ENCODE assay signal across 12 cellular contexts in genomic region chr3:172752651-172753050, GRCh38. TPM values are rescaled to one million over a fixed set of nuclear protein-coding genes. Genes with fewer than 3 reads are reported as not detected.
DNase-seq lines count a peak whose midpoint lies in the region; ATAC-seq and TF ChIP-seq lines count a peak whose summit lies in the region.
"Had no signal": no experiment of that assay in that cellular context is flagged by ENCODE, and none has a peak within 500 bp of the region (broad histone marks: within the 10 kb centered on the region; RNA-seq: fewer than 3 reads in every experiment).

No MANE protein-coding gene starts in this region.

- H3K4me1 Mint-ChIP-seq in activated naive CD8-positive, alpha-beta T cell (ENCODE audit: low read depth): peaks cover 12% of the 10 kb centered on the region
- peaks cover 21% of the 10 kb centered on the region for H3K4me1 Mint-ChIP-seq in neural progenitor cell

- H3F3A ChIP-seq in neural progenitor cell (ENCODE audit: low read depth): no peaks in the 10 kb centered on the region

- H3K27ac ChIP-seq in DND-41 (ENCODE audit: low read length): peak overlapping the region; percentile 59
- no peak overlapping the region for H3K27ac ChIP-seq in Karpas-422 (ENCODE audit: low read length)
- H3K27ac ChIP-seq in neural progenitor cell: no peak overlapping the region
- no peak overlapping the region for H3K27ac ChIP-seq in RWPE1
- H3K27ac ChIP-seq: skin epidermis had no signal

- peaks cover 6% of the 10 kb centered on the region for H3K36me3 Mint-ChIP-seq in activated naive CD8-positive, alpha-beta T cell
- H3K36me3 Mint-ChIP-seq in neural progenitor cell: peaks cover 20% of the 10 kb centered on the region
- H3K36me3 Mint-ChIP-seq: naive thymus-derived CD8-positive, alpha-beta T cell had no signal

- POLR2A ChIA-PET in RWPE1 (lab: Yijun Ruan, JAX; ENCODE audit: low non-redundant PET): no interaction called here

- H3K79me2 ChIP-seq in DND-41 (ENCODE audit: insufficient read depth, low read length): peaks cover 63% of the 10 kb centered on the region
- H3K79me2 ChIP-seq in Karpas-422 (ENCODE audit: low read length): peaks cover 57% of the 10 kb centered on the region
- peaks cover 69% of the 10 kb centered on the region for H3K79me2 ChIP-seq in neural progenitor cell (ENCODE audit: low read depth)

- no peak for ATAC-seq in DND-41 (ENCODE audit: insufficient read depth, low read depth)
- no peak for ATAC-seq in GM18511 (IDR thresholded peaks at IDR 0.05; ENCODE audit: unreplicated experiment)
- no peak for ATAC-seq in GM21619 (IDR thresholded peaks at IDR 0.05; ENCODE audit: unreplicated experiment)
- ATAC-seq: left colon; naive thymus-derived CD8-positive, alpha-beta T cell had no signal

- H3K4me3 ChIP-seq in DND-41 (ENCODE audit: low read depth in 1 of 2, low read length in 2 of 2) (peak overlapping the region; percentile 11 to 88; a peak in 3 of 4 replicates), Karpas-422 (ENCODE audit: low read length) (no peak overlapping the region), neural progenitor cell (peak overlapping the region; percentile 95)
- H3K4me3 ChIP-seq: skin epidermis had no signal

- H3K4me1 ChIP-seq in DND-41 (ENCODE audit: insufficient read depth, low read length): peaks cover 38% of the 10 kb centered on the region
- peaks cover 20% of the 10 kb centered on the region for H3K4me1 ChIP-seq in Karpas-422 (ENCODE audit: low read length)
- peaks cover 12% of the 10 kb centered on the region for H3K4me1 ChIP-seq in neural progenitor cell

- H3K4me3 Mint-ChIP-seq in activated naive CD8-positive, alpha-beta T cell: peak overlapping the region; percentile 42
- peak overlapping the region; percentile 100 for H3K4me3 Mint-ChIP-seq in neural progenitor cell

- H3K9ac ChIP-seq in DND-41 (ENCODE audit: low read depth, low read length): peak overlapping the region; percentile 93
- no peak overlapping the region for H3K9ac ChIP-seq in Karpas-422 (ENCODE audit: low read length)
- no peak overlapping the region for H3K9ac ChIP-seq in neural progenitor cell

- H3K9me2 ChIP-seq in Karpas-422 (replicated peaks; ENCODE audit: insufficient read depth, low read length): no peaks in the 10 kb centered on the region

- H3K27me3 Mint-ChIP-seq in activated naive CD8-positive, alpha-beta T cell: no peaks in the 10 kb centered on the region
- H3K27me3 Mint-ChIP-seq in neural progenitor cell (ENCODE audit: insufficient read depth, low read depth): no peaks in the 10 kb centered on the region

- H3K27me3 ChIP-seq in DND-41 (ENCODE audit: insufficient read depth, low read length, poor library complexity) (no peaks in the 10 kb centered on the region), Karpas-422 (ENCODE audit: low read length) (no peaks in the 10 kb centered on the region), neural progenitor cell (no peaks in the 10 kb centered on the region)

- H3K36me3 ChIP-seq in DND-41 (ENCODE audit: insufficient read depth, low read length) (peaks cover 49% of the 10 kb centered on the region), Karpas-422 (ENCODE audit: insufficient read depth, low read length) (peaks cover 29% of the 10 kb centered on the region; the same call in 1 of the 2 replicates), neural progenitor cell (peaks cover 44% of the 10 kb centered on the region)

- no peak overlapping the region for H2AFZ ChIP-seq in DND-41 (ENCODE audit: low read depth, low read length)
- no peak overlapping the region for H2AFZ ChIP-seq in Karpas-422 (ENCODE audit: low read length)
- H2AFZ ChIP-seq in neural progenitor cell (replicated peaks): no peak overlapping the region

- CTCF ChIA-PET in RWPE1 (lab: Yijun Ruan, JAX): interaction anchor here (0.9 to 1.2 kb wide), 2 partner anchors 10 to 80 kb away, joined by 3 to 4 read pairs; no protein-coding TSS in a partner anchor

- H4K20me1 ChIP-seq in DND-41 (ENCODE audit: insufficient read depth, low read length) (peaks cover 11% of the 10 kb centered on the region; the same call in 1 of the 2 replicates), Karpas-422 (ENCODE audit: insufficient read depth, low read depth, low read length) (no peaks in the 10 kb centered on the region), neural progenitor cell (ENCODE audit: low read depth) (peaks cover 34% of the 10 kb centered on the region)

- no peak for DNase-seq in DND-41
- no peak for DNase-seq in Karpas-422
- no peak for DNase-seq in neural progenitor cell (ENCODE audit: low spot score)
- DNase-seq in RWPE1 (ENCODE audit: low spot score): no peak
- DNase-seq: left colon; naive thymus-derived CD8-positive, alpha-beta T cell; NCI-H1417; NCI-H446 had no signal

- no peak overlapping the region for H3K27ac Mint-ChIP-seq in activated naive CD8-positive, alpha-beta T cell
- H3K27ac Mint-ChIP-seq in neural progenitor cell: no peak overlapping the region
- H3K27ac Mint-ChIP-seq: naive thymus-derived CD8-positive, alpha-beta T cell had no signal

- H3K4me2 ChIP-seq in DND-41 (ENCODE audit: insufficient read depth, low read length) (peak overlapping the region; percentile 62), Karpas-422 (ENCODE audit: low read depth, low read length, poor library complexity, severe bottlenecking) (peak overlapping the region; percentile 95), neural progenitor cell (peak overlapping the region; percentile 91)

- no peaks in the 10 kb centered on the region for H3K9me3 Mint-ChIP-seq in activated naive CD8-positive, alpha-beta T cell (ENCODE audit: low read depth)
- H3K9me3 Mint-ChIP-seq in neural progenitor cell: no peaks in the 10 kb centered on the region
- H3K9me3 Mint-ChIP-seq: naive thymus-derived CD8-positive, alpha-beta T cell had no signal

- no peaks in the 10 kb centered on the region for H3K9me3 ChIP-seq in DND-41 (ENCODE audit: insufficient read depth, low read length, severe bottlenecking)
- H3K9me3 ChIP-seq in Karpas-422 (ENCODE audit: low read length): no peaks in the 10 kb centered on the region
- H3K9me3 ChIP-seq in neural progenitor cell (ENCODE audit: low read depth): no peaks in the 10 kb centered on the region

- TF ChIP-seq CTCF in DND-41 (IDR thresholded peaks at IDR 0.05; ENCODE audit: borderline replicate concordance, extremely low read depth, low read length, poor library complexity, severe bottlenecking) (no peak), neural progenitor cell (IDR thresholded peaks at IDR 0.05) (no peak), RWPE1 (conservative IDR thresholded peaks at IDR 0.05; ENCODE audit: low read depth) (no peak)

RNA-seq across cellular contexts. Expression of gene ECT2, which starts 2.1 kb away (rescaled TPM):
- 15.4 and 25.6 TPM in 2 replicates for total RNA-seq in Karpas-422 (2014; rRNA removed; shearing (Covaris generic); ENCODE audit: low replicate concordance)
- total RNA-seq in neural progenitor cell (ENCODE audit: low replicate concordance): 163 and 267 TPM in 2 replicates

RNA-seq across cellular contexts. Expression of gene NCEH1, which starts 41.8 kb away (rescaled TPM):
- 4.3 and 4.7 TPM in 2 replicates for total RNA-seq in Karpas-422 (2014; rRNA removed; shearing (Covaris generic); ENCODE audit: low replicate concordance)
- total RNA-seq in neural progenitor cell (ENCODE audit: low replicate concordance): 3.7 and 7.7 TPM in 2 replicates
